21 cellular contexts compared by ENCODE assay signal in the genomic region with DNA sequence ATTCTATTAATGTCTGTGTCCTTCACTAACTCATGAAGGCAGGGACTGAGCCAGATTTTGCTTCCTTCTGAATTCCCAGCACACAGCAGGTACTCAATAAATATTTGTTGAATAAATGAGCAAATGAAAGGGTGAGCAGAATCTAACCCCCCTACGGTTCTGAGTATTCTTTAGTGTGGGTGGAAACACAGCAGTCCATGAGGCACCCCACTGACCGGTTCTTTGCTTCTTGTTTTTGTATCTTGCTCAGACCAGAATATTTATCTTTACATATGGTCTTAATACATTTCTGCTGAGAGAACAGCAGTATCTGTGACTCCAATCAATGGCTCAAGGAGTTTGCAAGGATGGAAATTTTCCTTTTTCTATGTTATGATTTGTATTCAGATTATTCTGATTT.
DNase-seq lines count a peak whose midpoint lies in the region; ATAC-seq and TF ChIP-seq lines count a peak whose summit lies in the region.
"Had no signal": no experiment of that assay in that cellular context is flagged by ENCODE, and none has a peak within 500 bp of the region (broad histone marks: within the 10 kb centered on the region; RNA-seq: fewer than 3 reads in every experiment).

No MANE protein-coding gene starts in this region.

- no peaks in the 10 kb centered on the region for H3K9me3 ChIP-seq in uterus
- H3K9me3 ChIP-seq: upper lobe of left lung had no signal

- H3K27ac ChIP-seq in uterus: peak overlapping the region; percentile 55 to 77
- H3K27ac ChIP-seq: upper lobe of left lung had no signal

- intact Hi-C loops in uterus (cut with DNase I; ENCODE audit: low total_unique reads): no loop called here

- TF ChIP-seq CTCF in uterus (IDR thresholded peaks at IDR 0.05): no peak

- no peak for ATAC-seq in GM18867 (IDR thresholded peaks at IDR 0.05; ENCODE audit: unreplicated experiment)
- ATAC-seq: activated CD8-positive, alpha-beta T cell treated with anti-CD3 and anti-CD28 coated beads, Interleukin-2, amount 10 ng/mL, durations not matched to agents 7 days and 5 days; left cardiac atrium; Right ventricle myocardium inferior; stimulated activated effector memory CD8-positive, alpha-beta T cell treated with anti-CD3 and anti-CD28 coated beads, Interleukin-12 subunit alpha, Interleukin-12 subunit beta, amount 100 ng/mL, for 72 hours had no signal

- no peak for TF ChIP-seq POLR2A in uterus (IDR thresholded peaks at IDR 0.05)

- peaks cover 8 to 12% of the 10 kb centered on the region in 2 donors for H3K4me1 ChIP-seq in uterus

- DNase-seq in NCI-H2081 (lab: John Stamatoyannopoulos, UW) (peak; percentile 4 to 40), NCI-H2081 treated with DMSO at 0.1 percent for 48 hours (lab: John Stamatoyannopoulos, UW) (no peak), OCI-M1 (lab: John Stamatoyannopoulos, UW) (peak; percentile 22), brain pericyte (ENCODE audit: low read depth, low spot score) (peak; percentile 95), uterus (no peak), T-helper 1 cell (no peak)
- no peak for DNase-seq in activated CD4-positive, alpha-beta T cell treated with anti-CD3 and anti-CD28 coated beads for 48 hours
- DNase-seq: 8988T; activated CD8-positive, alpha-beta T cell treated with anti-CD3 and anti-CD28 coated beads, Interleukin-2, amount 10 ng/mL, durations not matched to agents 7 days and 5 days; activated naive CD4-positive, alpha-beta T cell treated with anti-CD3 and anti-CD28 coated beads, Interleukin-2, amount 50 U/mL, for 16 hours; amniotic stem cell; CD4-positive, CD25-positive, alpha-beta regulatory T cell; DMS79 treated with DMSO at 0.1 percent for 48 hours; GDM1; HCEC 1CT; immature natural killer cell; left cardiac atrium; upper lobe of left lung had no signal

- H3K27me3 ChIP-seq in uterus: no peaks in the 10 kb centered on the region
- H3K27me3 ChIP-seq: upper lobe of left lung had no signal

- H3K36me3 ChIP-seq in uterus: no peaks in the 10 kb centered on the region
- H3K36me3 ChIP-seq: upper lobe of left lung had no signal

- no peak overlapping the region for H3K4me3 ChIP-seq in uterus
- H3K4me3 ChIP-seq: upper lobe of left lung had no signal

Comparison
In these comparisons a context has a peak if more than half of its experiments do, and no peak if none do; other contexts are left out.
1. DNase-seq: peak in NCI-H2081 (2 of 2), OCI-M1 (single experiment) and brain pericyte (single experiment); none in NCI-H2081 treated with DMSO at 0.1 percent for 48 hours (single experiment), uterus (0 of 2), activated CD4-positive, alpha-beta T cell treated with anti-CD3 and anti-CD28 coated beads for 48 hours (single experiment) and T-helper 1 cell (0 of 5).